8 cellular contexts compared by ENCODE assay signal in genomic region chr15:35546581-35547381, GRCh38. TPM values are rescaled to one million over a fixed set of nuclear protein-coding genes. Genes with fewer than 3 reads are reported as not detected.
A peak's percentile ranks its signal among the peaks of the same experiment; 100 is the strongest.
DNase-seq lines count a peak whose midpoint lies in the region; ATAC-seq and TF ChIP-seq lines count a peak whose summit lies in the region.

No MANE protein-coding gene starts in this region.

- 48 to 64% methylated on average over 11 of the region's 11 CpGs for WGBS in testis, 2 donors

- H3K9me3 ChIP-seq in testis, result no peaks in the 10 kb centered on the region

- no peaks in the 10 kb centered on the region for H3K36me3 ChIP-seq in testis (ENCODE audit: low read depth, missing control alignments)

- peaks cover 9% of the 10 kb centered on the region for H3K4me1 ChIP-seq in testis

- no peak for TF ChIP-seq POLR2A in testis (IDR thresholded peaks at IDR 0.05)

- H3K27ac ChIP-seq in angular gyrus (ENCODE audit: low read depth, low read length) (peak overlapping the region; percentile 78), testis (peak overlapping the region; percentile 96 to 98)

- intact Hi-C loops in testis (cut with DNase I; ENCODE audit: low total_unique reads), result no loop called here

- H3K27me3 ChIP-seq in testis, result no peaks in the 10 kb centered on the region

- TF ChIP-seq CTCF in testis (IDR thresholded peaks at IDR 0.05), result no peak
- no peak for TF ChIP-seq CTCF in GM10266 (IDR thresholded peaks at IDR 0.05; ENCODE audit: control insufficient read depth, insufficient read depth, low read depth, missing control alignments)

- peak overlapping the region; percentile 78 to 89 for H3K4me3 ChIP-seq in testis

- DNase-seq in left lobe of liver (ENCODE audit: low spot score), result no peak
- peak; percentile 20 for DNase-seq in testis
- DNase-seq in GM10266 (ENCODE audit: extremely low spot score), result no peak
- no peak for DNase-seq in kidney glomerular epithelial cell (lab: John Stamatoyannopoulos, UW)

- peak; percentile 18 for ATAC-seq in GM18870 (IDR thresholded peaks at IDR 0.05; ENCODE audit: unreplicated experiment)
- ATAC-seq in HG03159 (IDR thresholded peaks at IDR 0.05; ENCODE audit: unreplicated experiment), result peak; percentile 30
- peak; percentile 18 for ATAC-seq in left lobe of liver
- no peak for ATAC-seq in activated CD4-positive, CD25-positive, alpha-beta regulatory T cell treated with anti-CD3 and anti-CD28 coated beads, Interleukin-2, amount 50 U/mL, for 24 hours

RNA-seq across cellular contexts. Expression of gene DPH6, which starts 0.8 kb away (rescaled TPM):
- total RNA-seq in left lobe of liver, result 7.3 TPM
- 10 to 100 TPM; 30.8 to 37.2 TPM for total RNA-seq in testis
- polyA plus RNA-seq in testis (ENCODE audit: insufficient read depth, low read depth, low replicate concordance), result 11.6 TPM

Comparison
In these comparisons a context has a peak if more than half of its experiments do, and no peak if none do; other contexts are left out.
1. ATAC-seq: peak in GM18870 (single experiment), HG03159 (single experiment) and left lobe of liver (single experiment); none in activated CD4-positive, CD25-positive, alpha-beta regulatory T cell treated with anti-CD3 and anti-CD28 coated beads, Interleukin-2, amount 50 U/mL, for 24 hours (0 of 2).